In the genomic region with DNA sequence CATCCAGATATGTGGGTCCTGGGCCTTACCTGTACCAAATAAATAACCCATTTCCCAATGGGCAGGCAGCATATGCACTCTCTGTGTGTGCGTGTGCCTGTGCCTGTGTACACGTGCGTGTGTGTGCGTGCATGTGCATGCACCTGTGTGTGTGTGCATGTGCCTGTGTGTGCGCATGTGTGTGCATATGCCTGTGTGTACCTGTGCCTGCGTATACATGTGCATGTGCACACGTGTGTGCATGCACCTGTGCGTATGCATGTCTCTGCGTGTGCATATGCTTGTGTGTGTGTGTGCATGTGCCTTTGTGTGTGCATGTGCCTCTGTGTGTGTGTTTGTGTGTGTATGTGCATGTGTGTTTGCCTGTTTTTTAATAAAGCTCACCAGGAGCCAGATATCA, we compare ENCODE assay signal across 24 cellular contexts.
"Had no signal": no experiment of that assay in that cellular context is flagged by ENCODE, and none has a peak within 500 bp of the region (broad histone marks: within the 10 kb centered on the region; RNA-seq: fewer than 3 reads in every experiment).

No MANE protein-coding gene starts in this region.

- H3K9me3 ChIP-seq: left lung, pancreas, prostate gland, sigmoid colon, spleen, suprapubic skin, thoracic aorta, tibial artery had no signal

- FAIRE-seq: islet of Langerhans, kidney, pancreas, small intestine had no signal

- H3K36me3 ChIP-seq: left lung, pancreas, prostate gland, sigmoid colon, spleen, suprapubic skin, thoracic aorta, tibial artery had no signal

- DNase-seq: hypothalamus; immature natural killer cell; left colon; left lung; mesendoderm; naive B cell; natural killer cell; nephron progenitor cell; pancreas; retina; right cardiac atrium; sigmoid colon; small intestine; spleen; stimulated activated CD4-positive, alpha-beta T cell treated with anti-CD3 and anti-CD28 coated beads, Interleukin-4, amount 100 ng/mL, for 24 hours; stimulated activated naive CD4-positive, alpha-beta T cell; tibial artery had no signal

- H3K4me1 ChIP-seq: pancreas, prostate gland, suprapubic skin, tibial artery had no signal

- H3K4me3 ChIP-seq: left lung, lung, pancreas, prostate gland, sigmoid colon, spleen, suprapubic skin, thoracic aorta, tibial artery had no signal

- H3K27me3 ChIP-seq: pancreas had no signal

- H3K27ac ChIP-seq: left lung, pancreas, prostate gland, sigmoid colon, spleen, suprapubic skin, thoracic aorta, tibial artery had no signal

- ATAC-seq: left colon; left lung; natural killer cell; right cardiac atrium; stimulated activated effector memory CD8-positive, alpha-beta T cell treated with anti-CD3 and anti-CD28 coated beads, Interleukin-12 subunit alpha, Interleukin-12 subunit beta, amount 100 ng/mL, for 72 hours had no signal
